Comparison of ENCODE assay signal across 9 cellular contexts in genomic region chr14:53883739-53884138, GRCh38.
"Had no signal": no experiment of that assay in that cellular context is flagged by ENCODE, and none has a peak within 500 bp of the region (broad histone marks: within the 10 kb centered on the region; RNA-seq: fewer than 3 reads in every experiment).

No MANE protein-coding gene starts in this region.

- H3K4me1 Mint-ChIP-seq: GM23338, H9 had no signal

- DNase-seq: H9, HCEC 1CT, HFFc6, KG1 had no signal

- FAIRE-seq: H1, H54, HTR-8/SVneo, K562 had no signal

- H3K4me3 ChIP-seq: GM23338, K562 had no signal

- H3K9me3 Mint-ChIP-seq: GM23338, H9, HFFc6 had no signal

- H3K4me3 Mint-ChIP-seq: GM23338, H9, HFFc6 had no signal

- H3K4me2 ChIP-seq: GM23338 had no signal

- ATAC-seq: GM23338, K562 had no signal

- H2AFZ ChIP-seq: GM23338 had no signal

- H3K27ac Mint-ChIP-seq: GM23338, H9, HFFc6 had no signal
